33 cellular contexts compared by ENCODE assay signal in the genomic region with DNA sequence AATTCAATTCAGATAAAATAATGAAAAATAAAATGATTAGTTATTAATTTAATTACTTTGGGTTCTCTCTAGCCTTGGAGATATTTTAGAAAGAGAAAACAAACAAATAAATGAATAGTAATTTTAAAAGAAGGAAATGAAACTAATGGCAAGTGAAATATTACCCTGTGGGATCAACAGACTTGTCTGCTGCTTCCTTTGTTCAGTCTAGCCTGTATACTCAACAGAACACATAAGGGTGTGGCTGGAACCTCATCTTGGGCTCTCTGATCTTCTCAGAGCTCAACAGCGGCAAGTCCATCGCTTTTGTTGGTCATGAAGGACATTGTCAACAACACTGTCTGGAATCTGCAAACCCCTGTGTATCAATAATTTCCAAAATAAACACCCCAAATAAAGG.
DNase-seq lines count a peak whose midpoint lies in the region; ATAC-seq and TF ChIP-seq lines count a peak whose summit lies in the region.
"Had no signal": no experiment of that assay in that cellular context is flagged by ENCODE, and none has a peak within 500 bp of the region (broad histone marks: within the 10 kb centered on the region; RNA-seq: fewer than 3 reads in every experiment).

No MANE protein-coding gene starts in this region.

- H3K27ac ChIP-seq in caudate nucleus (ENCODE audit: low read depth, low read length): no peak overlapping the region
- H3K27ac ChIP-seq: adrenal gland, C4-2B, GM23248, HL-60, left lung, ovary, PC-9 had no signal

- DNase-seq in caudate nucleus (lab: John Stamatoyannopoulos, UW) (no peak), pons (ENCODE audit: low spot score) (no peak), glomerular visceral epithelial cell (ENCODE audit: extremely low spot score) (no peak), HK-2 (ENCODE audit: unreplicated experiment) (no peak)
- DNase-seq: activated CD4-positive, alpha-beta memory T cell treated with anti-CD3 and anti-CD28 coated beads, Interleukin-2, amount 10 ng/mL, durations not matched to agents 7 days and 5 days; activated CD4-positive, alpha-beta T cell treated with anti-CD3 and anti-CD28 coated beads for 1 hour; activated CD8-positive, alpha-beta memory T cell treated with anti-CD3 and anti-CD28 coated beads, Interleukin-2, amount 50 U/mL, for 4 hours; activated naive CD4-positive, alpha-beta T cell treated with anti-CD3 and anti-CD28 coated beads, Interleukin-2, amount 10 ng/mL, durations not matched to agents 7 days and 5 days; adrenal gland; COR-L47; dermis blood vessel endothelial cell; DMS79 treated with DMSO at 0.1 percent for 48 hours; endodermal cell; GDM1; GM23248; head of caudate nucleus; KBM-7; left lung; mesendoderm; NCI-H1092 treated with DMSO at 0.1 percent for 48 hours; NCI-H524 treated with DMSO at 0.1 percent for 48 hours; ovary; PC-9; stimulated activated naive B cell treated with anti-CD40 and anti-IgM and Interleukin-4, amounts not matched to agents 10 μg/mL and 1 μg/mL and 100 μg/mL, for 72 hours; substantia nigra; T-helper 17 cell had no signal

- TF ChIP-seq POLR2A in GM18505 (IDR thresholded peaks at IDR 0.05; ENCODE audit: borderline replicate concordance, extremely low read depth, insufficient read depth, insufficient read length): no peak

- ATAC-seq in GM18505 (IDR thresholded peaks at IDR 0.05; ENCODE audit: unreplicated experiment): peak; percentile 76
- ATAC-seq in GM19463 (IDR thresholded peaks at IDR 0.05; ENCODE audit: unreplicated experiment): peak; percentile 95
- peak; percentile 69 for ATAC-seq in HG03097 (IDR thresholded peaks at IDR 0.05; ENCODE audit: low FRiP score, unreplicated experiment)
- peak; percentile 71 for ATAC-seq in HG03571 (IDR thresholded peaks at IDR 0.05; ENCODE audit: unreplicated experiment)
- ATAC-seq: left lung; Right ventricle myocardium inferior; stimulated activated naive B cell treated with anti-CD40 and anti-IgM and Interleukin-4, amounts not matched to agents 10 μg/mL and 1 μg/mL and 100 μg/mL, for 72 hours; T-helper 17 cell had no signal
